1 cellular context compared by ENCODE assay signal in genomic region chr19:54354761-54355160, GRCh38.
TF ChIP-seq lines count a peak whose summit lies in the region.

No MANE protein-coding gene starts in this region.

TF ChIP-seq in H1, 55 proteins besides CTCF, POLR2A, EP300 and RAD21:
- no peak for TF ChIP-seq YY1 (IDR thresholded peaks at IDR 0.05; ENCODE audit: low read depth, low read length)
